ENCODE assay signal across 22 cellular contexts in genomic region chr11:104380358-104380757, GRCh38.
"Had no signal": no experiment of that assay in that cellular context is flagged by ENCODE, and none has a peak within 500 bp of the region (broad histone marks: within the 10 kb centered on the region; RNA-seq: fewer than 3 reads in every experiment).

No MANE protein-coding gene starts in this region.

- H3K4me3 ChIP-seq: adrenal gland, body of pancreas, left ventricle myocardium inferior, pancreas, psoas muscle, right atrium auricular region, skin epidermis, tibial nerve had no signal

- H3K9me3 ChIP-seq: adrenal gland, body of pancreas, left ventricle myocardium inferior, neutrophil, pancreas, psoas muscle, right atrium auricular region, tibial nerve had no signal

- ATAC-seq: activated CD8-positive, alpha-beta T cell treated with anti-CD3 and anti-CD28 coated beads, Interleukin-2, amount 10 ng/mL, durations not matched to agents 7 days and 5 days; body of pancreas; pancreas; psoas muscle; stimulated activated naive CD8-positive, alpha-beta T cell treated with anti-CD3 and anti-CD28 coated beads, Interleukin-15, amount 100 ng/mL, for 72 hours had no signal

- H3K27ac ChIP-seq: adrenal gland, body of pancreas, left ventricle myocardium inferior, neutrophil, pancreas, psoas muscle, right atrium auricular region, skin epidermis, tibial nerve, WERI-Rb-1 had no signal

- H3K4me1 ChIP-seq: adrenal gland, body of pancreas, left ventricle myocardium inferior, pancreas, psoas muscle, right atrium auricular region, tibial nerve had no signal

- H3K27me3 ChIP-seq: adrenal gland, body of pancreas, neutrophil, pancreas, right atrium auricular region, tibial nerve had no signal

- H3K36me3 ChIP-seq: adrenal gland, left ventricle myocardium inferior, neutrophil, pancreas, right atrium auricular region, tibial nerve, WERI-Rb-1 had no signal

- DNase-seq: activated CD4-positive, alpha-beta T cell treated with anti-CD3 and anti-CD28 coated beads for 1 hour; activated CD4-positive, alpha-beta T cell treated with anti-CD3 and anti-CD28 coated beads, Interleukin-2, amount 50 U/mL, for 1 hour; activated CD8-positive, alpha-beta T cell treated with anti-CD3 and anti-CD28 coated beads, Interleukin-2, amount 10 ng/mL, durations not matched to agents 7 days and 5 days; activated gamma-delta T cell treated with Interleukin-2 at 50 U/mL for 16 hours; adrenal gland; body of pancreas; effector CD4-positive, alpha-beta T cell; foreskin melanocyte; kidney glomerular epithelial cell; left ventricle myocardium inferior; mammary epithelial cell; midbrain; pancreas; psoas muscle; stimulated activated CD4-positive, alpha-beta T cell treated with anti-CD3 and anti-CD28 coated beads, Interleukin-1b, Interleukin-23, amount 100 ng/mL, for 48 hours; stimulated activated naive CD8-positive, alpha-beta T cell treated with anti-CD3 and anti-CD28 coated beads, Interleukin-15, amount 100 ng/mL, for 72 hours; T-helper 1 cell; WERI-Rb-1 had no signal
